Comparison of ENCODE assay signal across 16 cellular contexts in genomic region chr18:49894827-49895226, GRCh38.
A peak's percentile ranks its signal among the peaks of the same experiment; 100 is the strongest.
DNase-seq lines count a peak whose midpoint lies in the region; ATAC-seq, FAIRE-seq and TF ChIP-seq lines count a peak whose summit lies in the region.
"Had no signal": no experiment of that assay in that cellular context is flagged by ENCODE, and none has a peak within 500 bp of the region (broad histone marks: within the 10 kb centered on the region; RNA-seq: fewer than 3 reads in every experiment).

No MANE protein-coding gene starts in this region.

- no peak overlapping the region for H3K4me3 Mint-ChIP-seq in GM23338
- H3K4me3 Mint-ChIP-seq: CD8-positive, alpha-beta T cell had no signal

- H3K27ac ChIP-seq in GM23338 (ENCODE audit: low read depth) (no peak overlapping the region), coronary artery (no peak overlapping the region), thyroid gland (peak overlapping the region in 2 of 3 donors; percentile 17 to 42), pancreas (no peak overlapping the region)
- H3K27ac ChIP-seq: BLaER1 had no signal

- no peaks in the 10 kb centered on the region for H4K20me1 ChIP-seq in GM23338 (replicated peaks; ENCODE audit: insufficient read depth)
- H4K20me1 ChIP-seq: BLaER1 had no signal

- no peaks in the 10 kb centered on the region for H3K9me2 ChIP-seq in GM23338 (ENCODE audit: insufficient read depth)

- H3K9me3 Mint-ChIP-seq in GM23338: no peaks in the 10 kb centered on the region
- H3K9me3 Mint-ChIP-seq: CD8-positive, alpha-beta T cell had no signal

- TF ChIP-seq POLR2A in thyroid gland (IDR thresholded peaks at IDR 0.05): no peak

- H3K36me3 Mint-ChIP-seq in GM23338 (ENCODE audit: low read depth): no peaks in the 10 kb centered on the region
- H3K36me3 Mint-ChIP-seq: CD8-positive, alpha-beta T cell had no signal

- H3K27ac Mint-ChIP-seq in GM23338: no peak overlapping the region
- H3K27ac Mint-ChIP-seq: CD8-positive, alpha-beta T cell had no signal

- no peaks in the 10 kb centered on the region for H3K36me3 ChIP-seq in GM23338 (ENCODE audit: insufficient read depth)
- H3K36me3 ChIP-seq in thyroid gland: no peaks in the 10 kb centered on the region
- H3K36me3 ChIP-seq in pancreas: peaks cover 0 to 8% (median 0%) of the 10 kb centered on the region in 3 donors
- H3K36me3 ChIP-seq: BLaER1, HAP-1 had no signal

- TF ChIP-seq CTCF in GM23338 (conservative IDR thresholded peaks at IDR 0.05; ENCODE audit: low read depth in 2 of 2) (no peak), coronary artery (IDR thresholded peaks at IDR 0.05) (no peak), thyroid gland (IDR thresholded peaks at IDR 0.05) (peak in 2 of 6 experiments; percentile 18 to 31), pancreas (IDR thresholded peaks at IDR 0.05) (no peak)

- intact Hi-C loops in thyroid gland (cut with DNase I) (no loop called here), pancreas (cut with DNase I) (no loop called here)

- peaks cover 3% of the 10 kb centered on the region for H3K27me3 Mint-ChIP-seq in GM23338 (ENCODE audit: insufficient read depth, low read depth, poor library complexity)

- ATAC-seq in GM23338 (peak; percentile 47), pancreas (no peak), HG03039 (IDR thresholded peaks at IDR 0.05; ENCODE audit: unreplicated experiment) (no peak)
- ATAC-seq: CD8-positive, alpha-beta T cell; GM12878 had no signal

- H3K79me2 ChIP-seq in GM23338 (replicated peaks; ENCODE audit: insufficient read depth): no peaks in the 10 kb centered on the region

- H3K4me1 Mint-ChIP-seq in GM23338: peaks cover 12% of the 10 kb centered on the region

- H3K4me3 ChIP-seq in GM23338: no peak overlapping the region
- no peak overlapping the region for H3K4me3 ChIP-seq in coronary artery
- no peak overlapping the region for H3K4me3 ChIP-seq in thyroid gland (replicated peaks in 1 of 3)
- H3K4me3 ChIP-seq in pancreas: no peak overlapping the region
- H3K4me3 ChIP-seq: BLaER1, GM12878, HAP-1 had no signal

- H3F3A ChIP-seq in GM23338 (replicated peaks; ENCODE audit: low read depth): no peaks in the 10 kb centered on the region

- DNase-seq in DMS79 treated with DMSO at 0.1 percent for 48 hours (lab: John Stamatoyannopoulos, UW) (peak; percentile 94), DMS79 (lab: John Stamatoyannopoulos, UW) (no peak), GM23338 (ENCODE audit: low spot score) (no peak), coronary artery (ENCODE audit: low spot score) (peak; percentile 52), thyroid gland (peak; percentile 21 to 34), pancreas (no peak)
- DNase-seq: 8988T; Calu3; CD8-positive, alpha-beta T cell; DMS 273 treated with DMSO at 0.1 percent for 48 hours; DND-41; EL had no signal

- WGBS in thyroid gland, 2 donors: 53 to 57% methylated on average over 8 of the region's 8 CpGs
- 95 to 96% methylated on average over 8 of the region's 8 CpGs for WGBS in pancreas, 2 donors

- H2AFZ ChIP-seq in GM23338: no peak overlapping the region

- H3K4me1 ChIP-seq in GM23338 (ENCODE audit: insufficient read depth) (no peaks in the 10 kb centered on the region), thyroid gland (peaks cover 16 to 26% of the 10 kb centered on the region in 2 donors), pancreas (peaks cover 0 to 8% (median 5%) of the 10 kb centered on the region in 3 donors)
- H3K4me1 ChIP-seq: HAP-1 had no signal

- FAIRE-seq in pancreas (lab: Jason Lieb, UNC): no peak
- FAIRE-seq: GM12878 had no signal

- H3K9me3 ChIP-seq in thyroid gland (no peaks in the 10 kb centered on the region), pancreas (no peaks in the 10 kb centered on the region)
- H3K9me3 ChIP-seq: BLaER1, HAP-1 had no signal

- no peak overlapping the region for H3K4me2 ChIP-seq in GM23338
- H3K4me2 ChIP-seq: BLaER1 had no signal

- H3K27me3 ChIP-seq in GM23338 (ENCODE audit: insufficient read depth): no peaks in the 10 kb centered on the region
- no peaks in the 10 kb centered on the region for H3K27me3 ChIP-seq in thyroid gland
- H3K27me3 ChIP-seq in pancreas: no peaks in the 10 kb centered on the region
- H3K27me3 ChIP-seq: BLaER1 had no signal

TF ChIP-seq in GM23338, 12 proteins besides CTCF, POLR2A, EP300 and RAD21 (continues in another document):
- TF ChIP-seq ZNF331 (CRISPR knock-in tag; IDR thresholded peaks at IDR 0.05; ENCODE audit: low read depth) (no peak), POLR2AphosphoS5 (IDR thresholded peaks at IDR 0.05; ENCODE audit: low read depth) (no peak), JUNB (IDR thresholded peaks at IDR 0.05; ENCODE audit: unreplicated experiment) (no peak), EZH2 (IDR thresholded peaks at IDR 0.05; ENCODE audit: low read depth, unreplicated experiment) (no peak), ZNF114 (CRISPR knock-in tag; IDR thresholded peaks at IDR 0.05) (no peak), EZH2phosphoT487 (IDR thresholded peaks at IDR 0.05; ENCODE audit: unreplicated experiment) (no peak), NANOG (IDR thresholded peaks at IDR 0.05; ENCODE audit: borderline replicate concordance) (no peak), CREB1 (CRISPR knock-in tag; IDR thresholded peaks at IDR 0.05; ENCODE audit: low read depth) (no peak)
- TF ChIP-seq, protein P1, sequence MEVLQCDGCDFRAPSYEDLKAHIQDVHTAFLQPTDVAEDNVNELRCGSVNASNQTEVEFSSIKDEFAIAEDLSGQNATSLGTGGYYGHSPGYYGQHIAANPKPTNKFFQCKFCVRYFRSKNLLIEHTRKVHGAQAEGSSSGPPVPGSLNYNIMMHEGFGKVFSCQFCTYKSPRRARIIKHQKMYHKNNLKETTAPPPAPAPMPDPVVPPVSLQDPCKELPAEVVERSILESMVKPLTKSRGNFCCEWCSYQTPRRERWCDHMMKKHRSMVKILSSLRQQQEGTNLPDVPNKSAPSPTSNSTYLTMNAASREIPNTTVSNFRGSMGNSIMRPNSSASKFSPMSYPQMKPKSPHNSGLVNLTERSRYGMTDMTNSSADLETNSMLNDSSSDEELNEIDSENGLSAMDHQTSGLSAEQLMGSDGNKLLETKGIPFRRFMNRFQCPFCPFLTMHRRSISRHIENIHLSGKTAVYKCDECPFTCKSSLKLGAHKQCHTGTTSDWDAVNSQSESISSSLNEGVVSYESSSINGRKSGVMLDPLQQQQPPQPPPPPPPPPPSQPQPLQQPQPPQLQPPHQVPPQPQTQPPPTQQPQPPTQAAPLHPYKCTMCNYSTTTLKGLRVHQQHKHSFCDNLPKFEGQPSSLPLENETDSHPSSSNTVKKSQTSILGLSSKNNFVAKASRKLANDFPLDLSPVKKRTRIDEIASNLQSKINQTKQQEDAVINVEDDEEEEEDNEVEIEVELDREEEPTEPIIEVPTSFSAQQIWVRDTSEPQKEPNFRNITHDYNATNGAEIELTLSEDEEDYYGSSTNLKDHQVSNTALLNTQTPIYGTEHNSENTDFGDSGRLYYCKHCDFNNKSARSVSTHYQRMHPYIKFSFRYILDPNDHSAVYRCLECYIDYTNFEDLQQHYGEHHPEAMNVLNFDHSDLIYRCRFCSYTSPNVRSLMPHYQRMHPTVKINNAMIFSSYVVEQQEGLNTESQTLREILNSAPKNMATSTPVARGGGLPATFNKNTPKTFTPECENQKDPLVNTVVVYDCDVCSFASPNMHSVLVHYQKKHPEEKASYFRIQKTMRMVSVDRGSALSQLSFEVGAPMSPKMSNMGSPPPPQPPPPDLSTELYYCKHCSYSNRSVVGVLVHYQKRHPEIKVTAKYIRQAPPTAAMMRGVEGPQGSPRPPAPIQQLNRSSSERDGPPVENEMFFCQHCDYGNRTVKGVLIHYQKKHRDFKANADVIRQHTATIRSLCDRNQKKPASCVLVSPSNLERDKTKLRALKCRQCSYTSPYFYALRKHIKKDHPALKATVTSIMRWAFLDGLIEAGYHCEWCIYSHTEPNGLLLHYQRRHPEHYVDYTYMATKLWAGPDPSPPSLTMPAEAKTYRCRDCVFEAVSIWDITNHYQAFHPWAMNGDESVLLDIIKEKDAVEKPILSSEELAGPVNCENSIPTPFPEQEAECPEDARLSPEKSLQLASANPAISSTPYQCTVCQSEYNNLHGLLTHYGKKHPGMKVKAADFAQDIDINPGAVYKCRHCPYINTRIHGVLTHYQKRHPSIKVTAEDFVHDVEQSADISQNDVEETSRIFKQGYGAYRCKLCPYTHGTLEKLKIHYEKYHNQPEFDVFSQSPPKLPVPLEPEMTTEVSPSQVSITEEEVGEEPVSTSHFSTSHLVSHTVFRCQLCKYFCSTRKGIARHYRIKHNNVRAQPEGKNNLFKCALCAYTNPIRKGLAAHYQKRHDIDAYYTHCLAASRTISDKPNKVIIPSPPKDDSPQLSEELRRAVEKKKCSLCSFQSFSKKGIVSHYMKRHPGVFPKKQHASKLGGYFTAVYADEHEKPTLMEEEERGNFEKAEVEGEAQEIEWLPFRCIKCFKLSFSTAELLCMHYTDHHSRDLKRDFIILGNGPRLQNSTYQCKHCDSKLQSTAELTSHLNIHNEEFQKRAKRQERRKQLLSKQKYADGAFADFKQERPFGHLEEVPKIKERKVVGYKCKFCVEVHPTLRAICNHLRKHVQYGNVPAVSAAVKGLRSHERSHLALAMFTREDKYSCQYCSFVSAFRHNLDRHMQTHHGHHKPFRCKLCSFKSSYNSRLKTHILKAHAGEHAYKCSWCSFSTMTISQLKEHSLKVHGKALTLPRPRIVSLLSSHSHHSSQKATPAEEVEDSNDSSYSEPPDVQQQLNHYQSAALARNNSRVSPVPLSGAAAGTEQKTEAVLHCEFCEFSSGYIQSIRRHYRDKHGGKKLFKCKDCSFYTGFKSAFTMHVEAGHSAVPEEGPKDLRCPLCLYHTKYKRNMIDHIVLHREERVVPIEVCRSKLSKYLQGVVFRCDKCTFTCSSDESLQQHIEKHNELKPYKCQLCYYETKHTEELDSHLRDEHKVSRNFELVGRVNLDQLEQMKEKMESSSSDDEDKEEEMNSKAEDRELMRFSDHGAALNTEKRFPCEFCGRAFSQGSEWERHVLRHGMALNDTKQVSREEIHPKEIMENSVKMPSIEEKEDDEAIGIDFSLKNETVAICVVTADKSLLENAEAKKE (CRISPR knock-in tag; IDR thresholded peaks at IDR 0.05): no peak

Comparison
In these comparisons a context has a peak if more than half of its experiments do, and no peak if none do; other contexts are left out.
1. DNase-seq: peak in DMS79 treated with DMSO at 0.1 percent for 48 hours (single experiment), coronary artery (single experiment) and thyroid gland (2 of 2); none in DMS79 (single experiment), GM23338 (single experiment) and pancreas (0 of 6).
2. H3K27ac ChIP-seq: peak in thyroid gland (2 of 3); none in GM23338 (single experiment), coronary artery (0 of 2) and pancreas (0 of 4).